38 cellular contexts compared by ENCODE assay signal in genomic region chr21:32172106-32172505, GRCh38.
"Had no signal": no experiment of that assay in that cellular context is flagged by ENCODE, and none has a peak within 500 bp of the region (broad histone marks: within the 10 kb centered on the region; RNA-seq: fewer than 3 reads in every experiment).

No MANE protein-coding gene starts in this region.

- H3K27ac Mint-ChIP-seq: activated naive CD4-positive, alpha-beta T cell treated with anti-CD3 and anti-CD28 coated beads for 36 hours; activated naive CD4-positive, alpha-beta T cell treated with anti-CD3 and anti-CD28 coated beads, Interleukin-2, amount 10 ng/mL, durations not matched to agents 7 days and 5 days; activated naive CD4-positive, alpha-beta T cell treated with anti-CD3 and anti-CD28 coated beads, Interleukin-2, amount 50 U/mL, for 24 hours; activated naive CD4-positive, alpha-beta T cell treated with anti-CD3 and anti-CD28 coated beads, Interleukin-2, amount 50 U/mL, for 72 hours; activated naive CD8-positive, alpha-beta T cell; activated naive CD8-positive, alpha-beta T cell treated with anti-CD3 and anti-CD28 coated beads for 36 hours; activated naive CD8-positive, alpha-beta T cell treated with anti-CD3 and anti-CD28 coated beads, Interleukin-2, amount 10 ng/mL, durations not matched to agents 7 days and 5 days; activated naive CD8-positive, alpha-beta T cell treated with anti-CD3 and anti-CD28 coated beads, Interleukin-2, amount 50 U/mL, for 24 hours; activated T-cell treated with anti-CD3 and anti-CD28 coated beads, Interleukin-2, amount 50 U/mL, for 24 hours; activated T-cell treated with anti-CD3 and anti-CD28 coated beads, Interleukin-2, amount 50 U/mL, for 72 hours; activated T-helper 1 cell treated with anti-CD3 and anti-CD28 coated beads, Interleukin-12 subunit alpha, Interleukin-12 subunit beta, Interleukin-2, Interleukin-4 antibody, amounts not matched to agents 30 ng/mL and 10 ng/mL and 1 ng/mL, durations not matched to agents 14 hours and 24 hours and 36 hours; activated T-helper 17 cell treated with anti-CD3 and anti-CD28 coated beads, Interleukin-2, amount 50 U/mL, for 72 hours; activated T-helper 2 cell treated with anti-CD3 and anti-CD28 coated beads, Interferon-gamma antibody, Interleukin-2, Interleukin-4, amounts not matched to agents 10 μg/mL and 5 μg/mL and 100 μg/mL, durations not matched to agents 14 hours and 24 hours and 36 hours; brain had no signal

- H3K4me3 ChIP-seq: adrenal gland, ascending aorta, body of pancreas, breast epithelium, cardiac muscle cell had no signal

- H3K4me1 Mint-ChIP-seq: activated naive CD4-positive, alpha-beta T cell treated with anti-CD3 and anti-CD28 coated beads, Interleukin-2, amount 10 ng/mL, durations not matched to agents 7 days and 5 days; activated naive CD4-positive, alpha-beta T cell treated with anti-CD3 and anti-CD28 coated beads, Interleukin-2, amount 50 U/mL, for 24 hours; activated naive CD8-positive, alpha-beta T cell treated with anti-CD3 and anti-CD28 coated beads for 36 hours; activated naive CD8-positive, alpha-beta T cell treated with anti-CD3 and anti-CD28 coated beads, Interleukin-2, amount 10 ng/mL, durations not matched to agents 7 days and 5 days; activated naive CD8-positive, alpha-beta T cell treated with anti-CD3 and anti-CD28 coated beads, Interleukin-2, amount 50 U/mL, for 24 hours; activated T-helper 17 cell treated with anti-CD3 and anti-CD28 coated beads, Interleukin-2, amount 50 U/mL, for 72 hours; central memory CD8-positive, alpha-beta T cell had no signal

- DNase-seq: activated effector memory CD4-positive, alpha-beta T cell treated with anti-CD3 and anti-CD28 coated beads, Interleukin-2, amount 50 U/mL, for 16 hours; activated effector memory CD4-positive, alpha-beta T cell treated with Interleukin-2 at 50 U/mL for 16 hours; activated gamma-delta T cell; activated gamma-delta T cell treated with Interleukin-2 at 50 U/mL for 16 hours; activated naive CD4-positive, alpha-beta T cell; activated naive CD4-positive, alpha-beta T cell treated with anti-CD3 and anti-CD28 coated beads for 36 hours; activated naive CD4-positive, alpha-beta T cell treated with anti-CD3 and anti-CD28 coated beads, Interleukin-2, amount 10 ng/mL, durations not matched to agents 7 days and 5 days; activated naive CD4-positive, alpha-beta T cell treated with anti-CD3 and anti-CD28 coated beads, Interleukin-2, amount 50 U/mL, for 16 hours; activated naive CD4-positive, alpha-beta T cell treated with Interleukin-2 at 50 U/mL for 16 hours; activated naive CD8-positive, alpha-beta T cell treated with anti-CD3 and anti-CD28 coated beads for 36 hours; activated naive CD8-positive, alpha-beta T cell treated with anti-CD3 and anti-CD28 coated beads, Interleukin-2, amount 10 ng/mL, durations not matched to agents 7 days and 5 days; activated naive CD8-positive, alpha-beta T cell treated with anti-CD3 and anti-CD28 coated beads, Interleukin-2, amount 50 U/mL, for 24 hours; activated T-cell treated with anti-CD3 and anti-CD28 coated beads for 4 hours; activated T-cell treated with anti-CD3 and anti-CD28 coated beads, Interleukin-2, amount 50 U/mL, for 1 hour; activated T-cell treated with anti-CD3 and anti-CD28 coated beads, Interleukin-2, amount 50 U/mL, for 24 hours; activated T-cell treated with anti-CD3 and anti-CD28 coated beads, Interleukin-2, amount 50 U/mL, for 4 hours; activated T-cell treated with anti-CD3 and anti-CD28 coated beads, Interleukin-2, amount 50 U/mL, for 48 hours; activated T-cell treated with anti-CD3 and anti-CD28 coated beads, Interleukin-2, amount 50 U/mL, for 72 hours; adrenal gland; amniotic stem cell; amygdala; anterior cingulate cortex; aorta; body of pancreas; brain microvascular endothelial cell; caudate nucleus; central memory CD4-positive, alpha-beta T cell had no signal

- ATAC-seq: activated naive CD4-positive, alpha-beta T cell treated with anti-CD3 and anti-CD28 coated beads, Interleukin-2, amount 50 U/mL, for 72 hours; activated naive CD8-positive, alpha-beta T cell treated with anti-CD3 and anti-CD28 coated beads, Interleukin-2, amount 50 U/mL, for 24 hours; activated T-cell treated with anti-CD3 and anti-CD28 coated beads, Interleukin-2, amount 50 U/mL, for 4 hours; activated T-cell treated with anti-CD3 and anti-CD28 coated beads, Interleukin-2, amount 50 U/mL, for 72 hours; activated T-helper 17 cell treated with anti-CD3 and anti-CD28 coated beads, Interleukin-2, amount 50 U/mL, for 72 hours; body of pancreas had no signal

- H3K36me3 ChIP-seq: adrenal gland, ascending aorta, brain microvascular endothelial cell, breast epithelium, cardiac muscle cell had no signal

- H3K9me3 Mint-ChIP-seq: activated naive CD4-positive, alpha-beta T cell treated with anti-CD3 and anti-CD28 coated beads for 36 hours; activated naive CD4-positive, alpha-beta T cell treated with anti-CD3 and anti-CD28 coated beads, Interleukin-2, amount 10 ng/mL, durations not matched to agents 7 days and 5 days; activated naive CD4-positive, alpha-beta T cell treated with anti-CD3 and anti-CD28 coated beads, Interleukin-2, amount 50 U/mL, for 24 hours; activated naive CD4-positive, alpha-beta T cell treated with anti-CD3 and anti-CD28 coated beads, Interleukin-2, amount 50 U/mL, for 72 hours; activated naive CD8-positive, alpha-beta T cell treated with anti-CD3 and anti-CD28 coated beads, Interleukin-2, amount 10 ng/mL, durations not matched to agents 7 days and 5 days; activated naive CD8-positive, alpha-beta T cell treated with anti-CD3 and anti-CD28 coated beads, Interleukin-2, amount 50 U/mL, for 24 hours; activated T-cell treated with anti-CD3 and anti-CD28 coated beads, Interleukin-2, amount 50 U/mL, for 24 hours; activated T-cell treated with anti-CD3 and anti-CD28 coated beads, Interleukin-2, amount 50 U/mL, for 4 hours; activated T-cell treated with anti-CD3 and anti-CD28 coated beads, Interleukin-2, amount 50 U/mL, for 72 hours; activated T-helper 1 cell treated with anti-CD3 and anti-CD28 coated beads, Interleukin-12 subunit alpha, Interleukin-12 subunit beta, Interleukin-2, Interleukin-4 antibody, amounts not matched to agents 30 ng/mL and 10 ng/mL and 1 ng/mL, durations not matched to agents 14 hours and 24 hours and 36 hours; activated T-helper 17 cell treated with anti-CD3 and anti-CD28 coated beads, Interleukin-2, amount 50 U/mL, for 72 hours; activated T-helper 2 cell treated with anti-CD3 and anti-CD28 coated beads, Interferon-gamma antibody, Interleukin-2, Interleukin-4, amounts not matched to agents 10 μg/mL and 5 μg/mL and 100 μg/mL, durations not matched to agents 14 hours and 24 hours and 36 hours; central memory CD8-positive, alpha-beta T cell had no signal

- H3K4me1 ChIP-seq: adrenal gland, ascending aorta, body of pancreas, breast epithelium had no signal

- H3K9me3 ChIP-seq: adrenal gland, ascending aorta, body of pancreas had no signal

- H3K27me3 ChIP-seq: adrenal gland, ascending aorta, body of pancreas, brain microvascular endothelial cell, breast epithelium, cardiac muscle cell had no signal

- H3K27ac ChIP-seq: adrenal gland, ascending aorta, body of pancreas, brain microvascular endothelial cell, breast epithelium, cardiac muscle cell had no signal

- H3K27me3 Mint-ChIP-seq: activated naive CD4-positive, alpha-beta T cell treated with anti-CD3 and anti-CD28 coated beads, Interleukin-2, amount 10 ng/mL, durations not matched to agents 7 days and 5 days; brain had no signal

- H3K36me3 Mint-ChIP-seq: activated naive CD4-positive, alpha-beta T cell treated with anti-CD3 and anti-CD28 coated beads, Interleukin-2, amount 10 ng/mL, durations not matched to agents 7 days and 5 days; activated naive CD4-positive, alpha-beta T cell treated with anti-CD3 and anti-CD28 coated beads, Interleukin-2, amount 50 U/mL, for 72 hours; activated naive CD8-positive, alpha-beta T cell treated with anti-CD3 and anti-CD28 coated beads for 36 hours; activated naive CD8-positive, alpha-beta T cell treated with anti-CD3 and anti-CD28 coated beads, Interleukin-2, amount 10 ng/mL, durations not matched to agents 7 days and 5 days had no signal

- H3K4me3 Mint-ChIP-seq: activated naive CD4-positive, alpha-beta T cell treated with anti-CD3 and anti-CD28 coated beads for 36 hours; activated naive CD4-positive, alpha-beta T cell treated with anti-CD3 and anti-CD28 coated beads, Interleukin-2, amount 10 ng/mL, durations not matched to agents 7 days and 5 days; activated naive CD4-positive, alpha-beta T cell treated with anti-CD3 and anti-CD28 coated beads, Interleukin-2, amount 50 U/mL, for 24 hours; activated naive CD8-positive, alpha-beta T cell; activated naive CD8-positive, alpha-beta T cell treated with anti-CD3 and anti-CD28 coated beads for 36 hours; activated naive CD8-positive, alpha-beta T cell treated with anti-CD3 and anti-CD28 coated beads, Interleukin-2, amount 10 ng/mL, durations not matched to agents 7 days and 5 days; activated naive CD8-positive, alpha-beta T cell treated with anti-CD3 and anti-CD28 coated beads, Interleukin-2, amount 50 U/mL, for 24 hours; activated T-cell treated with anti-CD3 and anti-CD28 coated beads, Interleukin-2, amount 50 U/mL, for 24 hours; activated T-cell treated with anti-CD3 and anti-CD28 coated beads, Interleukin-2, amount 50 U/mL, for 4 hours; activated T-cell treated with anti-CD3 and anti-CD28 coated beads, Interleukin-2, amount 50 U/mL, for 72 hours; activated T-helper 1 cell treated with anti-CD3 and anti-CD28 coated beads, Interleukin-12 subunit alpha, Interleukin-12 subunit beta, Interleukin-2, Interleukin-4 antibody, amounts not matched to agents 30 ng/mL and 10 ng/mL and 1 ng/mL, durations not matched to agents 14 hours and 24 hours and 36 hours; activated T-helper 17 cell treated with anti-CD3 and anti-CD28 coated beads, Interleukin-2, amount 50 U/mL, for 72 hours; brain; central memory CD8-positive, alpha-beta T cell had no signal
